34 cellular contexts compared by ENCODE assay signal in the genomic region with DNA sequence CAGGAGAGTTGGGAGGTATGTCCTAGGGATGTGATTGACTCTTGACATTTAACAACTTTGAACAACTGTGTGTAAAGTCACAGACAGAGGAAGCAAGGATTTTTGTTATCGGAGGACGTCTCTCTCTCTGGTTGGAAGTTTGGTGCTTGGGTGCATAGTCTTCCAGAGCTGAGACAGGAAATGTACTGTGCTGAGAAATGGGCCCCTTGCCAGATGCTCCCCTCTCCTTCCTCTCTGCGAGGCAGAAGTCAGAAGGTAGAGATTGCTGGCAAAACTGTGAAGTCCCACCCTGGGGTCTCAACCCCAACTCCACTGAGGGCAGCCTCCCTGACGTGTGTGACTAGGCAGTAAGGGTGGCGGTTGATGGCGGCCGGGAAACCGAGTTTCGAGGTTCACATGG.
"Had no signal": no experiment of that assay in that cellular context is flagged by ENCODE, and none has a peak within 500 bp of the region (broad histone marks: within the 10 kb centered on the region; RNA-seq: fewer than 3 reads in every experiment).

No MANE protein-coding gene starts in this region.

- H3K4me3 Mint-ChIP-seq: activated B cell treated with CpG ODN at 0.5 μM for 24 hours; activated CD4-positive, alpha-beta memory T cell treated with anti-CD3 and anti-CD28 coated beads for 36 hours; activated CD4-positive, alpha-beta T cell treated with anti-CD3 and anti-CD28 coated beads, Interleukin-2, amount 10 ng/mL, durations not matched to agents 24 days and 14 days; activated CD8-positive, alpha-beta T cell treated with anti-CD3 and anti-CD28 coated beads for 36 hours; activated naive CD4-positive, alpha-beta T cell treated with anti-CD3 and anti-CD28 coated beads for 36 hours; activated naive CD8-positive, alpha-beta T cell treated with anti-CD3 and anti-CD28 coated beads for 36 hours; activated T-cell treated with anti-CD3 and anti-CD28 coated beads, Interleukin-2, amount 50 U/mL, for 4 hours; activated T-cell treated with anti-CD3 and anti-CD28 coated beads, Interleukin-2, amount 50 U/mL, for 72 hours; activated T-helper 1 cell treated with anti-CD3 and anti-CD28 coated beads, Interleukin-12 subunit alpha, Interleukin-12 subunit beta, Interleukin-2, Interleukin-4 antibody, amounts not matched to agents 30 ng/mL and 10 ng/mL and 1 ng/mL, durations not matched to agents 14 hours and 24 hours and 36 hours; T-cell; T-helper 2 cell treated with Interferon-gamma antibody and Interleukin-4, amounts not matched to agents 5 μg/mL and 100 μg/mL, for 36 hours had no signal

- H3K27me3 ChIP-seq: adrenal gland, body of pancreas, brain microvascular endothelial cell, breast epithelium had no signal

- H3K27ac ChIP-seq: adrenal gland, body of pancreas, brain microvascular endothelial cell, breast epithelium, VCaP had no signal

- FAIRE-seq: astrocyte, TTC549 had no signal

- DNase-seq: activated B cell treated with CpG ODN at 0.5 μM for 24 hours; activated CD4-positive, alpha-beta memory T cell treated with anti-CD3 and anti-CD28 coated beads for 36 hours; activated CD4-positive, alpha-beta T cell treated with anti-CD3 and anti-CD28 coated beads for 4 hours; activated CD4-positive, alpha-beta T cell treated with anti-CD3 and anti-CD28 coated beads, Interleukin-2, amount 10 ng/mL, durations not matched to agents 24 days and 14 days; activated CD4-positive, alpha-beta T cell treated with anti-CD3 and anti-CD28 coated beads, Interleukin-2, amount 50 U/mL, for 1 hour; activated CD4-positive, alpha-beta T cell treated with anti-CD3 and anti-CD28 coated beads, Interleukin-2, amount 50 U/mL, for 4 hours; activated CD4-positive, CD25-positive, alpha-beta regulatory T cell treated with anti-CD3 and anti-CD28 coated beads, Interleukin-2, amount 50 U/mL, for 72 hours; activated CD8-positive, alpha-beta memory T cell treated with anti-CD3 and anti-CD28 coated beads, Interleukin-2, amount 50 U/mL, for 4 hours; activated CD8-positive, alpha-beta T cell treated with anti-CD3 and anti-CD28 coated beads for 36 hours; activated effector memory CD4-positive, alpha-beta T cell treated with anti-CD3 and anti-CD28 coated beads, Interleukin-2, amount 50 U/mL, for 16 hours; activated gamma-delta T cell treated with Interleukin-2 at 50 U/mL for 16 hours; activated naive CD4-positive, alpha-beta T cell; activated naive CD4-positive, alpha-beta T cell treated with anti-CD3 and anti-CD28 coated beads for 36 hours; activated naive CD4-positive, alpha-beta T cell treated with anti-CD3 and anti-CD28 coated beads, Interleukin-2, amount 50 U/mL, for 16 hours; activated naive CD8-positive, alpha-beta T cell treated with anti-CD3 and anti-CD28 coated beads for 36 hours; activated T-cell treated with anti-CD3 and anti-CD28 coated beads for 4 hours; activated T-cell treated with anti-CD3 and anti-CD28 coated beads, Interleukin-2, amount 50 U/mL, for 1 hour; activated T-cell treated with anti-CD3 and anti-CD28 coated beads, Interleukin-2, amount 50 U/mL, for 4 hours; activated T-cell treated with anti-CD3 and anti-CD28 coated beads, Interleukin-2, amount 50 U/mL, for 72 hours; amniotic stem cell; body of pancreas; brain microvascular endothelial cell; central memory CD4-positive, alpha-beta T cell; T-cell; T-helper 2 cell; T-helper 9 cell had no signal

- H3K9me3 Mint-ChIP-seq: activated CD4-positive, alpha-beta memory T cell treated with anti-CD3 and anti-CD28 coated beads for 36 hours; activated CD8-positive, alpha-beta T cell treated with anti-CD3 and anti-CD28 coated beads for 36 hours; activated naive CD4-positive, alpha-beta T cell treated with anti-CD3 and anti-CD28 coated beads, Interleukin-2, amount 50 U/mL, for 72 hours; activated naive CD8-positive, alpha-beta T cell treated with anti-CD3 and anti-CD28 coated beads for 36 hours; activated T-cell treated with anti-CD3 and anti-CD28 coated beads, Interleukin-2, amount 50 U/mL, for 72 hours; activated T-helper 1 cell treated with anti-CD3 and anti-CD28 coated beads, Interleukin-12 subunit alpha, Interleukin-12 subunit beta, Interleukin-2, Interleukin-4 antibody, amounts not matched to agents 30 ng/mL and 10 ng/mL and 1 ng/mL, durations not matched to agents 14 hours and 24 hours and 36 hours; T-helper 2 cell treated with Interferon-gamma antibody and Interleukin-4, amounts not matched to agents 5 μg/mL and 100 μg/mL, for 36 hours had no signal

- H3K4me1 Mint-ChIP-seq: activated B cell treated with CpG ODN at 0.5 μM for 24 hours; activated naive CD8-positive, alpha-beta T cell treated with anti-CD3 and anti-CD28 coated beads for 36 hours; T-cell had no signal

- H3K27me3 Mint-ChIP-seq: activated B cell treated with CpG ODN at 0.5 μM for 24 hours; activated CD4-positive, alpha-beta memory T cell treated with anti-CD3 and anti-CD28 coated beads for 36 hours; activated CD4-positive, alpha-beta T cell treated with anti-CD3 and anti-CD28 coated beads, Interleukin-2, amount 10 ng/mL, durations not matched to agents 24 days and 14 days; activated CD8-positive, alpha-beta T cell treated with anti-CD3 and anti-CD28 coated beads for 36 hours; T-cell had no signal

- H3K4me3 ChIP-seq: adrenal gland, body of pancreas, breast epithelium had no signal

- H3K36me3 ChIP-seq: breast epithelium had no signal

- H3K9me3 ChIP-seq: adrenal gland, body of pancreas, breast epithelium had no signal

- ATAC-seq: activated CD8-positive, alpha-beta T cell treated with anti-CD3 and anti-CD28 coated beads for 36 hours; activated naive CD4-positive, alpha-beta T cell treated with anti-CD3 and anti-CD28 coated beads, Interleukin-2, amount 50 U/mL, for 72 hours; activated T-cell treated with anti-CD3 and anti-CD28 coated beads, Interleukin-2, amount 50 U/mL, for 4 hours; activated T-cell treated with anti-CD3 and anti-CD28 coated beads, Interleukin-2, amount 50 U/mL, for 72 hours; body of pancreas; T-cell had no signal

- H3K4me1 ChIP-seq: adrenal gland, body of pancreas, breast epithelium had no signal

- H3K27ac Mint-ChIP-seq: activated B cell treated with CpG ODN at 0.5 μM for 24 hours; activated CD4-positive, alpha-beta memory T cell treated with anti-CD3 and anti-CD28 coated beads for 36 hours; activated CD4-positive, alpha-beta T cell treated with anti-CD3 and anti-CD28 coated beads, Interleukin-2, amount 10 ng/mL, durations not matched to agents 24 days and 14 days; activated CD8-positive, alpha-beta T cell treated with anti-CD3 and anti-CD28 coated beads for 36 hours; activated naive CD4-positive, alpha-beta T cell treated with anti-CD3 and anti-CD28 coated beads for 36 hours; activated naive CD4-positive, alpha-beta T cell treated with anti-CD3 and anti-CD28 coated beads, Interleukin-2, amount 50 U/mL, for 72 hours; activated naive CD8-positive, alpha-beta T cell treated with anti-CD3 and anti-CD28 coated beads for 36 hours; activated T-cell treated with anti-CD3 and anti-CD28 coated beads, Interleukin-2, amount 50 U/mL, for 72 hours; activated T-helper 1 cell treated with anti-CD3 and anti-CD28 coated beads, Interleukin-12 subunit alpha, Interleukin-12 subunit beta, Interleukin-2, Interleukin-4 antibody, amounts not matched to agents 30 ng/mL and 10 ng/mL and 1 ng/mL, durations not matched to agents 14 hours and 24 hours and 36 hours; T-cell; T-helper 2 cell treated with Interferon-gamma antibody and Interleukin-4, amounts not matched to agents 5 μg/mL and 100 μg/mL, for 36 hours had no signal
